ENCODE assay signal across 12 cellular contexts in the genomic region with DNA sequence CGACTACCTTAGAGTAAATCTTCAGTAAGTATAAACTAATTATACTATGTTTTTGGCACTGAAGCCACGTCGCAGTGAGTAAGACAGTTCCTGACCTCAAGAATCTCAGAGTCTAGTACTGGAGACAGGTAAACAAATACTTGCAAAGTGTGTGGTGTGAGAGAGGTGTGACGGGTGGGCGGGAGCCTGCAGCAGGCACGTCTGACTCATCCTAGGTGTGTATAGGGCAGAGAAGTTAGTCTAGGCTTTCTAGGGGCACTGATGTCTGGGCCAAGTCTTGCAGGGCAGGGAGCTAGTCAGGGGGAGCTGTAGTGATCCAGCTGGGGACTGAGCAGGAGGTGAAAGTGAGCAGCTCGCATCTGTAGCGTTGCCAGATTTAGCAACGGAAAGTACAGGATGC. TPM values are rescaled to one million over a fixed set of nuclear protein-coding genes. Genes with fewer than 3 reads are reported as not detected.
DNase-seq lines count a peak whose midpoint lies in the region; ATAC-seq and TF ChIP-seq lines count a peak whose summit lies in the region.
"Had no signal": no experiment of that assay in that cellular context is flagged by ENCODE, and none has a peak within 500 bp of the region (broad histone marks: within the 10 kb centered on the region; RNA-seq: fewer than 3 reads in every experiment).

No MANE protein-coding gene starts in this region.

- TF ChIP-seq POLR2A in adrenal gland (IDR thresholded peaks at IDR 0.05) = no peak

- H3K27ac Mint-ChIP-seq in stimulated activated memory B cell treated with anti-CD40 and anti-IgM and Interleukin-4, amounts not matched to agents 10 μg/mL and 1 μg/mL and 100 μg/mL, for 72 hours = no peak overlapping the region
- peak overlapping the region in 2 of 7 donors; percentile 7 to 43 for H3K27ac Mint-ChIP-seq in CD4-positive, alpha-beta memory T cell
- H3K27ac Mint-ChIP-seq: naive thymus-derived CD8-positive, alpha-beta T cell; stimulated activated naive CD8-positive, alpha-beta T cell treated with anti-CD3 and anti-CD28 coated beads, Interleukin-15, Interleukin-2, amounts not matched to agents 100 ng/mL and 50 ng/mL, for 24 hours had no signal

- POLR2A ChIA-PET in CD4-positive, alpha-beta memory T cell (lab: Charles Lee; ENCODE audit: partially characterized antibody) = no interaction called here

- no peak overlapping the region for H3K27ac ChIP-seq in mammary epithelial cell (ENCODE audit: insufficient read depth, low read depth, low read length)
- no peak overlapping the region for H3K27ac ChIP-seq in CD4-positive, alpha-beta memory T cell (ENCODE audit: low read depth, low read length)
- H3K27ac ChIP-seq in adrenal gland = no peak overlapping the region

- peaks cover 21% of the 10 kb centered on the region for H3K4me1 Mint-ChIP-seq in stimulated activated memory B cell treated with anti-CD40 and anti-IgM and Interleukin-4, amounts not matched to agents 10 μg/mL and 1 μg/mL and 100 μg/mL, for 72 hours
- peaks cover 3 to 11% (median 6%) of the 10 kb centered on the region in 4 donors for H3K4me1 Mint-ChIP-seq in CD4-positive, alpha-beta memory T cell

- H3K4me3 Mint-ChIP-seq in stimulated activated memory B cell treated with anti-CD40 and anti-IgM and Interleukin-4, amounts not matched to agents 10 μg/mL and 1 μg/mL and 100 μg/mL, for 72 hours = no peak overlapping the region
- no peak overlapping the region for H3K4me3 Mint-ChIP-seq in CD4-positive, alpha-beta memory T cell
- H3K4me3 Mint-ChIP-seq: naive thymus-derived CD8-positive, alpha-beta T cell; stimulated activated naive CD8-positive, alpha-beta T cell treated with anti-CD3 and anti-CD28 coated beads, Interleukin-15, Interleukin-2, amounts not matched to agents 100 ng/mL and 50 ng/mL, for 24 hours had no signal

- WGBS in mammary epithelial cell (ENCODE audit: low coverage, missing lambda C conversion rate) = 24% methylated on average over 9 of the region's 9 CpGs
- WGBS in adrenal gland, 4 donors = 72 to 80% (median 77%) methylated on average over 9 of the region's 9 CpGs

- CTCF ChIA-PET in mammary epithelial cell (lab: Charles Lee; ENCODE audit: low non-redundant PET) = no interaction called here
- CTCF ChIA-PET in CD4-positive, alpha-beta memory T cell (lab: Charles Lee; ENCODE audit: partially characterized antibody) = no interaction called here

- no peak overlapping the region for H3K4me2 ChIP-seq in mammary epithelial cell (ENCODE audit: insufficient read depth, low read depth, low read length)

- H3K36me3 ChIP-seq in mammary epithelial cell (ENCODE audit: insufficient read depth, low read length) (no peaks in the 10 kb centered on the region), adrenal gland (replicated peaks in 1 of 2) (no peaks in the 10 kb centered on the region)
- no peaks in the 10 kb centered on the region for H3K36me3 ChIP-seq in CD4-positive, alpha-beta memory T cell (ENCODE audit: insufficient read depth, low read length)

- in situ Hi-C loops in mammary epithelial cell (cut with MboI; ENCODE audit: low sequenced_read_pairs in 2 of 2) = no loop called here

- H3K9me3 ChIP-seq in mammary epithelial cell (replicated peaks; ENCODE audit: insufficient read depth, low read length) (no peaks in the 10 kb centered on the region), adrenal gland (replicated peaks in 1 of 3) (peaks cover 0 to 4% (median 0%) of the 10 kb centered on the region in 3 donors)
- no peaks in the 10 kb centered on the region for H3K9me3 ChIP-seq in CD4-positive, alpha-beta memory T cell (ENCODE audit: control insufficient read depth in 1 of 2, low read length in 2 of 2)

- peak; percentile 45 to 67 for DNase-seq in activated CD4-positive, alpha-beta T cell treated with anti-CD3 and anti-CD28 coated beads, Interleukin-2, amount 50 U/mL, for 48 hours
- no peak for DNase-seq in activated CD4-positive, alpha-beta T cell treated with anti-CD3 and anti-CD28 coated beads, Interleukin-2, amount 50 U/mL, for 1 hour
- DNase-seq in mammary epithelial cell = peak; percentile 93
- DNase-seq in CD4-positive, alpha-beta memory T cell = no peak
- no peak for DNase-seq in adrenal gland
- DNase-seq in NCI-H1105 treated with DMSO at 0.1 percent for 48 hours (lab: John Stamatoyannopoulos, UW) = no peak
- DNase-seq: amniotic stem cell; naive thymus-derived CD8-positive, alpha-beta T cell had no signal

- dilution Hi-C loops in mammary epithelial cell (cut with HindIII; ENCODE audit: low sequenced_read_pairs) = no loop called here

- peak; percentile 65 for ATAC-seq in HG03175 (IDR thresholded peaks at IDR 0.05; ENCODE audit: unreplicated experiment)
- ATAC-seq in stimulated activated memory B cell treated with anti-CD40 and anti-IgM and Interleukin-4, amounts not matched to agents 10 μg/mL and 1 μg/mL and 100 μg/mL, for 72 hours = peak; percentile 77
- ATAC-seq: naive thymus-derived CD8-positive, alpha-beta T cell had no signal

- H3K36me3 Mint-ChIP-seq in stimulated activated memory B cell treated with anti-CD40 and anti-IgM and Interleukin-4, amounts not matched to agents 10 μg/mL and 1 μg/mL and 100 μg/mL, for 72 hours = peaks cover 5% of the 10 kb centered on the region
- H3K36me3 Mint-ChIP-seq in CD4-positive, alpha-beta memory T cell = peaks cover 0 to 9% of the 10 kb centered on the region in 2 donors

- H3K4me1 ChIP-seq in mammary epithelial cell (ENCODE audit: insufficient read depth, low read length) (peaks cover 20% of the 10 kb centered on the region), adrenal gland (replicated peaks in 1 of 2) (peaks cover 16% of the 10 kb centered on the region in 2 donors)
- no peaks in the 10 kb centered on the region for H3K4me1 ChIP-seq in CD4-positive, alpha-beta memory T cell (ENCODE audit: insufficient read depth, low read length)

- H3K9ac ChIP-seq in mammary epithelial cell (ENCODE audit: insufficient read depth, low read length) = no peak overlapping the region

- H3K4me3 ChIP-seq in mammary epithelial cell (replicated peaks in 1 of 3; ENCODE audit: insufficient read depth in 1 of 3, low read depth in 2 of 3, low read length in 3 of 3) = no peak overlapping the region
- H3K4me3 ChIP-seq in CD4-positive, alpha-beta memory T cell (ENCODE audit: low read length in 2 of 2) = no peak overlapping the region
- H3K4me3 ChIP-seq in adrenal gland = no peak overlapping the region

- peaks cover 7% of the 10 kb centered on the region for H3K9me3 Mint-ChIP-seq in stimulated activated memory B cell treated with anti-CD40 and anti-IgM and Interleukin-4, amounts not matched to agents 10 μg/mL and 1 μg/mL and 100 μg/mL, for 72 hours
- peaks cover 0 to 25% (median 15%) of the 10 kb centered on the region in 8 donors for H3K9me3 Mint-ChIP-seq in CD4-positive, alpha-beta memory T cell

- no peak overlapping the region for H2AFZ ChIP-seq in mammary epithelial cell (ENCODE audit: low read depth, low read length)

- peaks cover 76% of the 10 kb centered on the region for H3K27me3 Mint-ChIP-seq in stimulated activated memory B cell treated with anti-CD40 and anti-IgM and Interleukin-4, amounts not matched to agents 10 μg/mL and 1 μg/mL and 100 μg/mL, for 72 hours
- H3K27me3 Mint-ChIP-seq in CD4-positive, alpha-beta memory T cell = peaks cover 27 to 38% of the 10 kb centered on the region in 2 donors

- no peaks in the 10 kb centered on the region for H4K20me1 ChIP-seq in mammary epithelial cell (ENCODE audit: insufficient read depth, low read length)

- intact Hi-C loops in mammary epithelial cell (cut with micrococcal nuclease) (no loop called here), adrenal gland (cut with DNase I) (no loop called here)
- intact Hi-C loops in CD4-positive, alpha-beta memory T cell (cut with micrococcal nuclease) = no loop called here

- peaks cover 11% of the 10 kb centered on the region for H3K27me3 ChIP-seq in mammary epithelial cell (ENCODE audit: insufficient read depth, low read length)
- no peaks in the 10 kb centered on the region for H3K27me3 ChIP-seq in CD4-positive, alpha-beta memory T cell (ENCODE audit: insufficient read depth, low read length)
- peaks cover 25% of the 10 kb centered on the region for H3K27me3 ChIP-seq in adrenal gland

- H3K79me2 ChIP-seq in mammary epithelial cell (ENCODE audit: insufficient read depth, low read length) = no peaks in the 10 kb centered on the region

- no TSS peak for BruUV-seq in mammary epithelial cell (replicated peaks; lab: Mats Ljungman, UMichigan)

- TF ChIP-seq CTCF in mammary epithelial cell (conservative IDR thresholded peaks at IDR 0.05 in 1 of 2, IDR thresholded peaks at IDR 0.05 in 1 of 2; ENCODE audit: extremely low read depth in 1 of 2, insufficient read depth in 1 of 2, low read depth in 1 of 2, low read length in 2 of 2) (no peak), adrenal gland (IDR thresholded peaks at IDR 0.05) (no peak)

RNA-seq across cellular contexts. Expression of a gene that starts 35.9 kb away (rescaled TPM):
- total RNA-seq in mammary epithelial cell (under 1 TPM in 1 of 2 donors, not detected in 1; 0.33 TPM), adrenal gland (1 to 10 TPM in 1 of 8 donors, under 1 TPM in 4, not detected in 3; 0.69 to 1.0 (median 0.77) TPM)
- polyA plus RNA-seq in mammary epithelial cell (not detected), adrenal gland (under 1 TPM; 0.24 to 0.57 (median 0.34) TPM)
- not detected for polyA minus RNA-seq in mammary epithelial cell
- not detected for total RNA-seq in CD4-positive, alpha-beta memory T cell
- polyA plus RNA-seq in CD4-positive, alpha-beta memory T cell = not detected
- total RNA-seq: naive thymus-derived CD8-positive, alpha-beta T cell; SK-MEL-5 had no signal
- polyA plus RNA-seq: naive thymus-derived CD8-positive, alpha-beta T cell had no signal

Comparison
In these comparisons a context has a peak if more than half of its experiments do, and no peak if none do; other contexts are left out.
1. DNase-seq: peak in activated CD4-positive, alpha-beta T cell treated with anti-CD3 and anti-CD28 coated beads, Interleukin-2, amount 50 U/mL, for 48 hours (2 of 2) and mammary epithelial cell (single experiment); none in activated CD4-positive, alpha-beta T cell treated with anti-CD3 and anti-CD28 coated beads, Interleukin-2, amount 50 U/mL, for 1 hour (single experiment), CD4-positive, alpha-beta memory T cell (0 of 5), adrenal gland (0 of 7) and NCI-H1105 treated with DMSO at 0.1 percent for 48 hours (single experiment).